In genomic region chr11:73972187-73972586, GRCh38 we compare ENCODE assay signal across 1 cellular context.
TF ChIP-seq lines count a peak whose summit lies in the region.

No MANE protein-coding gene starts in this region.

TF ChIP-seq in GM12878, 131 proteins besides CTCF, POLR2A, EP300 and RAD21:
- TF ChIP-seq SUPT20H (IDR thresholded peaks at IDR 0.05; ENCODE audit: borderline replicate concordance, control insufficient read depth, low read depth, low read length) (no peak), BRCA1 (IDR thresholded peaks at IDR 0.05; ENCODE audit: low read depth, low read length) (no peak), NKRF (conservative IDR thresholded peaks at IDR 0.05) (no peak), CBX5 (IDR thresholded peaks at IDR 0.05; ENCODE audit: low read depth) (no peak), ATF3 (IDR thresholded peaks at IDR 0.05; ENCODE audit: borderline replicate concordance, extremely low read depth, low read depth, low read length) (no peak), NRF1 (conservative IDR thresholded peaks at IDR 0.05; ENCODE audit: low read depth, low read length) (no peak), JUND (IDR thresholded peaks at IDR 0.05; ENCODE audit: low read depth, low read length) (no peak), TAF1 (IDR thresholded peaks at IDR 0.05; ENCODE audit: borderline replicate concordance, low read depth, low read length) (no peak), BCLAF1 (IDR thresholded peaks at IDR 0.05) (no peak), RB1 (IDR thresholded peaks at IDR 0.05; ENCODE audit: borderline replicate concordance) (no peak), JUNB (IDR thresholded peaks at IDR 0.05) (no peak), ZNF384 (IDR thresholded peaks at IDR 0.05; ENCODE audit: borderline replicate concordance, low read depth, low read length) (no peak)
